ENCODE assay signal across 8 cellular contexts in genomic region chr10:3829193-3830050, GRCh38. TPM values are rescaled to one million over a fixed set of nuclear protein-coding genes. Genes with fewer than 3 reads are reported as not detected.
A peak's percentile ranks its signal among the peaks of the same experiment; 100 is the strongest.
DNase-seq lines count a peak whose midpoint lies in the region; ATAC-seq and TF ChIP-seq lines count a peak whose summit lies in the region.

No MANE protein-coding gene starts in this region.

- H3K27me3 ChIP-seq in upper lobe of left lung = no peaks in the 10 kb centered on the region

- H3K4me3 Mint-ChIP-seq in activated naive CD4-positive, alpha-beta T cell treated with anti-CD3 and anti-CD28 coated beads, Interleukin-2, amount 10 ng/mL, durations not matched to agents 7 days and 5 days = peak overlapping the region; percentile 44
- H3K4me3 Mint-ChIP-seq in brain = peak overlapping the region in 3 of 5 experiments; percentile 7 to 55 (median 50)

- no peaks in the 10 kb centered on the region for H3K9me3 ChIP-seq in upper lobe of left lung

- no peaks in the 10 kb centered on the region for H3K27me3 Mint-ChIP-seq in activated naive CD4-positive, alpha-beta T cell treated with anti-CD3 and anti-CD28 coated beads, Interleukin-2, amount 10 ng/mL, durations not matched to agents 7 days and 5 days
- H3K27me3 Mint-ChIP-seq in brain = peaks cover 6% of the 10 kb centered on the region

- no peaks in the 10 kb centered on the region for H3K36me3 Mint-ChIP-seq in activated naive CD4-positive, alpha-beta T cell treated with anti-CD3 and anti-CD28 coated beads, Interleukin-2, amount 10 ng/mL, durations not matched to agents 7 days and 5 days
- no peaks in the 10 kb centered on the region for H3K36me3 Mint-ChIP-seq in brain

- peak overlapping the region; percentile 71 to 87 (median 77) for H3K27ac ChIP-seq in upper lobe of left lung

- WGBS in upper lobe of left lung, 2 donors = 73 to 89% methylated on average over 6 to 7 of the region's 7 CpGs

- H3K27ac Mint-ChIP-seq in activated naive CD4-positive, alpha-beta T cell treated with anti-CD3 and anti-CD28 coated beads, Interleukin-2, amount 10 ng/mL, durations not matched to agents 7 days and 5 days = peak overlapping the region; percentile 82
- peak overlapping the region in 3 of 5 experiments; percentile 54 to 80 (median 65) for H3K27ac Mint-ChIP-seq in brain

- no peak for ATAC-seq in upper lobe of left lung (ENCODE audit: low FRiP score in 2 of 2)

- CTCF ChIA-PET in activated naive CD4-positive, alpha-beta T cell treated with anti-CD3 and anti-CD28 coated beads, Interleukin-2, amount 10 ng/mL, durations not matched to agents 7 days and 5 days (lab: Charles Lee) = interaction anchor here (0.7 to 1.1 kb wide), 2 partner anchors 10 to 47 kb away, joined by 3 read pairs; no protein-coding TSS in a partner anchor

- TF ChIP-seq CTCF in brain (conservative IDR thresholded peaks at IDR 0.05) (no peak), upper lobe of left lung (IDR thresholded peaks at IDR 0.05) (no peak)

- no peak for TF ChIP-seq POLR2A in upper lobe of left lung (IDR thresholded peaks at IDR 0.05)

- H3K9me3 Mint-ChIP-seq in activated naive CD4-positive, alpha-beta T cell treated with anti-CD3 and anti-CD28 coated beads, Interleukin-2, amount 10 ng/mL, durations not matched to agents 7 days and 5 days = no peaks in the 10 kb centered on the region
- no peaks in the 10 kb centered on the region for H3K9me3 Mint-ChIP-seq in brain

- no peak for TF ChIP-seq EP300 in upper lobe of left lung (IDR thresholded peaks at IDR 0.05)

- DNase-seq in activated naive CD4-positive, alpha-beta T cell treated with anti-CD3 and anti-CD28 coated beads, Interleukin-2, amount 10 ng/mL, durations not matched to agents 7 days and 5 days = no peak
- no peak for DNase-seq in activated naive CD4-positive, alpha-beta T cell treated with Interleukin-2 at 50 U/mL for 16 hours
- DNase-seq in medulla oblongata (ENCODE audit: extremely low spot score) = peak; percentile 30
- DNase-seq in upper lobe of left lung = no peak
- DNase-seq in HuH-7 (ENCODE audit: low spot score) = no peak
- no peak for DNase-seq in activated gamma-delta T cell treated with Interleukin-2 at 50 U/mL for 16 hours
- DNase-seq in OCI-M2 (lab: John Stamatoyannopoulos, UW; ENCODE audit: unreplicated experiment) = no peak

- H3K36me3 ChIP-seq in upper lobe of left lung = no peaks in the 10 kb centered on the region

- peaks cover 50% of the 10 kb centered on the region for H3K4me1 Mint-ChIP-seq in activated naive CD4-positive, alpha-beta T cell treated with anti-CD3 and anti-CD28 coated beads, Interleukin-2, amount 10 ng/mL, durations not matched to agents 7 days and 5 days
- H3K4me1 Mint-ChIP-seq in brain = peaks cover 88% of the 10 kb centered on the region

- peaks cover 11 to 36% (median 29%) of the 10 kb centered on the region in 4 donors for H3K4me1 ChIP-seq in upper lobe of left lung

- H3K4me3 ChIP-seq in upper lobe of left lung = peak overlapping the region in 3 of 4 donors; percentile 32 to 47 (median 39)

RNA-seq across cellular contexts. Expression of gene KLF6, which starts 44.4 kb away (rescaled TPM):
- 34.8 TPM for polyA plus RNA-seq in brain (ENCODE audit: insufficient read depth, low read depth, low replicate concordance)
- 100 to 1,000 TPM; 164 to 439 (median 249) TPM for total RNA-seq in upper lobe of left lung
